In the genomic region with DNA sequence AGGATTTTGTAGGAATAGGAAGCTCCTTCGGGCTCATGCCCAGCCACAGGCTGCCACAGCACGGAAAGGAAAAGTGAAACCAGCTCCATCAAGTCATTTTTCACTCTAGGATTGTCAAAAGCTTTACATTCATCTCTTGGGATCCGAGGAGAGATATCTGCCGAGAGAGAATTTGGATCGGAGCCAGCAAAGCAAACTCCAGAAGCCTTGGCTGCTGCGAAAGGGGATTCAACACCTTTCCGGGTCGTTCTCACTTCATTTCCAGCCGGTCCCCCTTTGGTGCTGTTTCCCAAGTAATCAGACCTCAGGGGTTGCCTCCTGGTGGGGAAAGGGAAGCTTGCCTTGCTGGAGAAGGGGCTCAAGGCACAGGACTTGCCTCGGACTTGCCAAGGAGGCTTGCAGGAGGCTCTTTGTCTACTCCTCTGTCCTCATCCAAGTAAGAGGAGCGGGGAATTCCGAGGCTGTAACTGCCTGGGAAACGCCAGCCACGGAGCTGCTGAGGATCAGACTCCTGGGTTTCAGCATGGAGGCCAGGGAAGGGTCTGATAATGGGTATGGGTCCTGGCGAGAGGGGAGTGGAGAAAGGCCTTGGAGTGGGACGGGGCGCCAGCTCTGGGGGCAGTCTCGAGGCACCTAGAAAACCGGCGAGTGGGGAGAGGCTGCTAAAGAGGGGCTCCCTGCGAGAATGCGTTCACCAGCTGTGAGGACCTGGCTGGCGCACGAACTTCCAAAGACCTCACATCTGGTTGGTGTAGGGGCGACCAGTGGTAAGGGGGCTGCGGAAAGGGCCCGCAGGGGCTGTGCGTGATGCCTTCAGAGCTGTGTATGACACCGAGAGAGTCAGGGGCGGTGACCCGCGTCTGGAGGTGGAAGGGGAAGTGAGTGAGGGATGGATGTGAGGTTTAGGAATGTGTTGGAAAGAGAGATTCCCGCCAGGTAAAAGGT, we compare ENCODE assay signal across 8 cellular contexts. TPM values are rescaled to one million over a fixed set of nuclear protein-coding genes. Genes with fewer than 3 reads are reported as not detected.
A peak's percentile ranks its signal among the peaks of the same experiment; 100 is the strongest.
DNase-seq lines count a peak whose midpoint lies in the region; ATAC-seq and TF ChIP-seq lines count a peak whose summit lies in the region.

No MANE protein-coding gene starts in this region.

- no peak overlapping the region for H2AK5ac ChIP-seq in mesenchymal stem cell (ENCODE audit: low read length, severe bottlenecking)

- H3K9me3 ChIP-seq in CD4-positive, alpha-beta memory T cell (ENCODE audit: control insufficient read depth in 1 of 2, low read length in 2 of 2): no peaks in the 10 kb centered on the region
- H3K9me3 ChIP-seq in endodermal cell (ENCODE audit: control insufficient read depth, low read length) (no peaks in the 10 kb centered on the region), mesenchymal stem cell (ENCODE audit: control insufficient read depth, low read length) (no peaks in the 10 kb centered on the region)

- H3K36me3 Mint-ChIP-seq in CD4-positive, alpha-beta memory T cell: peaks cover 0 to 12% of the 10 kb centered on the region in 2 donors
- H3K36me3 Mint-ChIP-seq in activated B cell treated with CpG ODN at 0.5 μM for 24 hours (ENCODE audit: low read depth) (no peaks in the 10 kb centered on the region), endodermal cell (ENCODE audit: low read depth) (no peaks in the 10 kb centered on the region)

- TF ChIP-seq CTCF in activated B cell treated with CpG ODN at 0.5 μM for 24 hours (IDR thresholded peaks at IDR 0.05) (no peak), endodermal cell (conservative IDR thresholded peaks at IDR 0.05) (peak; percentile 51)

- peak overlapping the region; percentile 42 to 94 (median 70) for H3K27ac Mint-ChIP-seq in CD4-positive, alpha-beta memory T cell
- no peak overlapping the region for H3K27ac Mint-ChIP-seq in activated B cell treated with CpG ODN at 0.5 μM for 24 hours
- H3K27ac Mint-ChIP-seq in endodermal cell: no peak overlapping the region

- H3K4me3 ChIP-seq in CD4-positive, alpha-beta memory T cell (ENCODE audit: low read length in 2 of 2): peak overlapping the region; percentile 75 to 94
- H3K4me3 ChIP-seq in endodermal cell (ENCODE audit: low read length) (peak overlapping the region; percentile 79), mesenchymal stem cell (ENCODE audit: insufficient read depth in 1 of 2, low read depth in 1 of 2, low read length in 2 of 2) (peak overlapping the region; percentile 39 to 81)

- no peak overlapping the region for H2BK5ac ChIP-seq in mesenchymal stem cell (ENCODE audit: low read depth, low read length, poor library complexity, severe bottlenecking)

- no peak overlapping the region for H2BK120ac ChIP-seq in mesenchymal stem cell (ENCODE audit: low read depth, low read length)

- peak overlapping the region; percentile 1 for H4K91ac ChIP-seq in mesenchymal stem cell (ENCODE audit: low read length)

- H3K9me3 Mint-ChIP-seq in CD4-positive, alpha-beta memory T cell: no peaks in the 10 kb centered on the region
- H3K9me3 Mint-ChIP-seq in activated B cell treated with CpG ODN at 0.5 μM for 24 hours (no peaks in the 10 kb centered on the region), endodermal cell (no peaks in the 10 kb centered on the region)

- H3K79me1 ChIP-seq in mesenchymal stem cell (replicated peaks; ENCODE audit: low read length, poor library complexity, severe bottlenecking): no peaks in the 10 kb centered on the region

- peak overlapping the region; percentile 54 for H2AFZ ChIP-seq in mesenchymal stem cell (ENCODE audit: low read depth, low read length)

- peak overlapping the region; percentile 19 for H4K8ac ChIP-seq in mesenchymal stem cell (ENCODE audit: low read length)

- POLR2A ChIA-PET in CD4-positive, alpha-beta memory T cell (lab: Charles Lee; ENCODE audit: partially characterized antibody): interaction anchor here (1.2 kb wide), 1 partner anchor 36 kb away, joined by 3 read pairs; no protein-coding TSS in a partner anchor
- POLR2A ChIA-PET in activated B cell treated with CpG ODN at 0.5 μM for 24 hours (lab: Charles Lee): no interaction called here

- H3K27me3 ChIP-seq in CD4-positive, alpha-beta memory T cell (ENCODE audit: insufficient read depth, low read length): no peaks in the 10 kb centered on the region
- H3K27me3 ChIP-seq in endodermal cell (ENCODE audit: control insufficient read depth, insufficient read depth, low read length, poor library complexity, severe bottlenecking): peaks cover 55% of the 10 kb centered on the region
- peaks cover 9 to 26% of the 10 kb centered on the region in 2 experiments for H3K27me3 ChIP-seq in mesenchymal stem cell (ENCODE audit: control insufficient read depth in 1 of 2, insufficient read depth in 1 of 2, low read length in 2 of 2)

- H2BK12ac ChIP-seq in mesenchymal stem cell (ENCODE audit: low read length in 2 of 2): peak overlapping the region in 1 of 2 experiments; percentile 4

- CTCF ChIA-PET in CD4-positive, alpha-beta memory T cell (lab: Charles Lee; ENCODE audit: partially characterized antibody): no interaction called here
- CTCF ChIA-PET in activated B cell treated with CpG ODN at 0.5 μM for 24 hours (lab: Charles Lee): no interaction called here

- H3K36me3 ChIP-seq in CD4-positive, alpha-beta memory T cell (ENCODE audit: insufficient read depth, low read length): no peaks in the 10 kb centered on the region
- no peaks in the 10 kb centered on the region for H3K36me3 ChIP-seq in endodermal cell (ENCODE audit: control insufficient read depth, insufficient read depth, low read length)
- H3K36me3 ChIP-seq in mesenchymal stem cell (ENCODE audit: control insufficient read depth in 1 of 2, insufficient read depth in 2 of 2, low read depth in 1 of 2, low read length in 2 of 2): no peaks in the 10 kb centered on the region

- ATAC-seq in activated B cell treated with CpG ODN at 0.5 μM for 24 hours (ENCODE audit: low read depth) (peak; percentile 47), GM21447 (IDR thresholded peaks at IDR 0.05; ENCODE audit: unreplicated experiment) (no peak), HG03108 (IDR thresholded peaks at IDR 0.05; ENCODE audit: unreplicated experiment) (no peak)

- peak overlapping the region; percentile 45 for H3K27ac ChIP-seq in CD4-positive, alpha-beta memory T cell (ENCODE audit: low read depth, low read length)
- H3K27ac ChIP-seq in endodermal cell (ENCODE audit: low read depth, low read length) (no peak overlapping the region), mesenchymal stem cell (ENCODE audit: low read length, poor library complexity, severe bottlenecking) (no peak overlapping the region)

- H3K9ac ChIP-seq in endodermal cell (ENCODE audit: extremely low read depth, low read length, poor library complexity, severe bottlenecking) (peak overlapping the region; percentile 24), mesenchymal stem cell (ENCODE audit: low read length) (peak overlapping the region; percentile 79)

- H3K14ac ChIP-seq in mesenchymal stem cell (ENCODE audit: low read length in 2 of 2): no peak overlapping the region

- peak overlapping the region; percentile 6 to 17 for H3K4ac ChIP-seq in mesenchymal stem cell (ENCODE audit: low read depth in 1 of 2, low read length in 2 of 2)

- peak overlapping the region in 1 of 2 experiments; percentile 89 for H3K23ac ChIP-seq in mesenchymal stem cell (ENCODE audit: low read length in 2 of 2)

- DNase-seq in CD4-positive, alpha-beta memory T cell: peak in 4 of 5 donors; percentile 11 to 25 (median 18)
- DNase-seq in HT-29 (ENCODE audit: low spot score) (peak; percentile 45), activated B cell treated with CpG ODN at 0.5 μM for 24 hours (peak; percentile 27), endodermal cell (peak; percentile 83), mesenchymal stem cell (peak; percentile 80), superior temporal gyrus (ENCODE audit: extremely low spot score) (peak; percentile 37)

- peak overlapping the region; percentile 34 for H2BK15ac ChIP-seq in mesenchymal stem cell (ENCODE audit: low read depth, poor library complexity, severe bottlenecking)

- H3K27me3 Mint-ChIP-seq in CD4-positive, alpha-beta memory T cell: peaks cover 0 to 9% of the 10 kb centered on the region in 2 donors
- H3K27me3 Mint-ChIP-seq in activated B cell treated with CpG ODN at 0.5 μM for 24 hours (peaks cover 35% of the 10 kb centered on the region), endodermal cell (ENCODE audit: insufficient read depth) (peaks cover 54% of the 10 kb centered on the region)

- peaks cover 13 to 44% (median 28%) of the 10 kb centered on the region in 4 donors for H3K4me1 Mint-ChIP-seq in CD4-positive, alpha-beta memory T cell
- H3K4me1 Mint-ChIP-seq in activated B cell treated with CpG ODN at 0.5 μM for 24 hours: peaks cover 31% of the 10 kb centered on the region
- H3K4me1 Mint-ChIP-seq in endodermal cell: peaks cover 45% of the 10 kb centered on the region

- H3K18ac ChIP-seq in mesenchymal stem cell (ENCODE audit: low read depth in 1 of 2, low read length in 2 of 2): peak overlapping the region; percentile 38 to 61

- intact Hi-C loops in CD4-positive, alpha-beta memory T cell (cut with micrococcal nuclease): no loop called here
- intact Hi-C loops in activated B cell treated with CpG ODN at 0.5 μM for 24 hours (cut with micrococcal nuclease): no loop called here

- peak overlapping the region; percentile 90 to 99 (median 96) for H3K4me3 Mint-ChIP-seq in CD4-positive, alpha-beta memory T cell
- H3K4me3 Mint-ChIP-seq in activated B cell treated with CpG ODN at 0.5 μM for 24 hours: peak overlapping the region; percentile 79
- peak overlapping the region; percentile 59 for H3K4me3 Mint-ChIP-seq in endodermal cell

- 13 to 17% methylated on average over 24 to 33 of the region's 33 CpGs for WGBS in endodermal cell (ENCODE audit: insufficient coverage in 1 of 2, insufficient read length in 1 of 2), 2 experiments
- WGBS in mesenchymal stem cell: 4% methylated on average over 32 of the region's 33 CpGs

- peaks cover 42% of the 10 kb centered on the region for H3K4me1 ChIP-seq in CD4-positive, alpha-beta memory T cell (ENCODE audit: insufficient read depth, low read length)
- H3K4me1 ChIP-seq in endodermal cell (ENCODE audit: control insufficient read depth, insufficient read depth, low read length): peaks cover 6% of the 10 kb centered on the region
- peaks cover 15% of the 10 kb centered on the region for H3K4me1 ChIP-seq in mesenchymal stem cell (ENCODE audit: control insufficient read depth, insufficient read depth, low read depth, low read length)

- H3K4me2 ChIP-seq in mesenchymal stem cell (ENCODE audit: low read length, poor library complexity, severe bottlenecking): peak overlapping the region; percentile 93

RNA-seq across cellular contexts. Expression of a gene that starts 0.7 kb away (rescaled TPM):
- 1 to 10 TPM; 3.1 to 3.2 TPM for total RNA-seq in CD4-positive, alpha-beta memory T cell
- polyA plus RNA-seq in CD4-positive, alpha-beta memory T cell: 1 to 10 TPM in 1 of 2 donors, under 1 TPM in 1; 0.67 to 5.4 TPM
- 0.34 and 1.3 TPM in 2 replicates for total RNA-seq in HT-29 (2014; rRNA removed; shearing (Covaris generic))
- 0.24 and 0.51 TPM in 2 replicates for total RNA-seq in activated B cell treated with CpG ODN at 0.5 μM for 24 hours
- under 1 TPM; 0.42 TPM for total RNA-seq in endodermal cell
- polyA plus RNA-seq in endodermal cell (2013, experiment 1 of 2): 0.18 TPM
- polyA plus RNA-seq in endodermal cell (2013, experiment 2 of 2): 0.41 TPM
- polyA plus RNA-seq in mesenchymal stem cell (2013, experiment 1 of 2): 1.3 TPM
- polyA plus RNA-seq in mesenchymal stem cell (2013, experiment 2 of 2): 1.1 TPM

RNA-seq across cellular contexts. Expression of a gene that starts 50.1 kb away (rescaled TPM):
- not detected for total RNA-seq in CD4-positive, alpha-beta memory T cell
- polyA plus RNA-seq in CD4-positive, alpha-beta memory T cell: not detected
- total RNA-seq in HT-29 (2014; rRNA removed; shearing (Covaris generic)): 3.6 and 4.6 TPM in 2 replicates
- total RNA-seq in activated B cell treated with CpG ODN at 0.5 μM for 24 hours (0.10 and 0.11 TPM in 2 replicates), endodermal cell (not detected)
- not detected for polyA plus RNA-seq in endodermal cell (2013, experiment 1 of 2)
- polyA plus RNA-seq in endodermal cell (2013, experiment 2 of 2): 0.08 TPM
- not detected for polyA plus RNA-seq in mesenchymal stem cell (2013, experiment 1 of 2)
- not detected for polyA plus RNA-seq in mesenchymal stem cell (2013, experiment 2 of 2)

RNA-seq across cellular contexts. Expression of a gene that starts 55.9 kb away (rescaled TPM):
- under 1 TPM in 1 of 2 experiments, not detected in 1; 0.25 TPM for total RNA-seq in CD4-positive, alpha-beta memory T cell
- polyA plus RNA-seq in CD4-positive, alpha-beta memory T cell: not detected
- total RNA-seq in HT-29 (2014; rRNA removed; shearing (Covaris generic)): 0.25 TPM in 1 of 2 replicates, not detected in the other
- 0.11 and 0.22 TPM in 2 replicates for total RNA-seq in activated B cell treated with CpG ODN at 0.5 μM for 24 hours
- total RNA-seq in endodermal cell: under 1 TPM in 1 of 2 donors, not detected in 1; 0.15 TPM
- polyA plus RNA-seq in endodermal cell (2013, experiment 1 of 2): not detected
- 0.33 TPM for polyA plus RNA-seq in endodermal cell (2013, experiment 2 of 2)
- not detected for polyA plus RNA-seq in mesenchymal stem cell (2013, experiment 1 of 2)
- 0.03 TPM for polyA plus RNA-seq in mesenchymal stem cell (2013, experiment 2 of 2)

RNA-seq across cellular contexts. Expression of a gene that starts 56.0 kb away (rescaled TPM):
- 10 to 100 TPM; 35.2 to 38.9 TPM for total RNA-seq in CD4-positive, alpha-beta memory T cell
- polyA plus RNA-seq in CD4-positive, alpha-beta memory T cell: 10 to 100 TPM; 36.8 to 37.3 TPM
- total RNA-seq in HT-29 (2014; rRNA removed; shearing (Covaris generic)): 15.5 and 16.8 TPM in 2 replicates
- total RNA-seq in activated B cell treated with CpG ODN at 0.5 μM for 24 hours (45.5 and 48.1 TPM in 2 replicates), endodermal cell (10 to 100 TPM; 20.5 to 29.0 TPM)
- 40.9 TPM for polyA plus RNA-seq in endodermal cell (2013, experiment 1 of 2)
- polyA plus RNA-seq in endodermal cell (2013, experiment 2 of 2): 43.1 TPM
- polyA plus RNA-seq in mesenchymal stem cell (2013, experiment 1 of 2): 29.7 TPM
- polyA plus RNA-seq in mesenchymal stem cell (2013, experiment 2 of 2): 30.6 TPM

Comparison
In these comparisons a context has a peak if more than half of its experiments do, and no peak if none do; other contexts are left out.
1. DNase-seq: peak in every context shown above with its lines; median percentile 83 in endodermal cell; 80 in mesenchymal stem cell; 45 in HT-29; 37 in superior temporal gyrus; 27 in activated B cell treated with CpG ODN at 0.5 μM for 24 hours; 18 in CD4-positive, alpha-beta memory T cell.
2. H3K27ac Mint-ChIP-seq: peak in CD4-positive, alpha-beta memory T cell (7 of 7); none in activated B cell treated with CpG ODN at 0.5 μM for 24 hours (single experiment) and endodermal cell (single experiment).
3. Peak in every context shown above with its lines, with median percentiles within 50 percentile points of each other: H3K4me3 ChIP-seq and H3K4me3 Mint-ChIP-seq.